Comparison of ENCODE assay signal across 17 cellular contexts in the genomic region with DNA sequence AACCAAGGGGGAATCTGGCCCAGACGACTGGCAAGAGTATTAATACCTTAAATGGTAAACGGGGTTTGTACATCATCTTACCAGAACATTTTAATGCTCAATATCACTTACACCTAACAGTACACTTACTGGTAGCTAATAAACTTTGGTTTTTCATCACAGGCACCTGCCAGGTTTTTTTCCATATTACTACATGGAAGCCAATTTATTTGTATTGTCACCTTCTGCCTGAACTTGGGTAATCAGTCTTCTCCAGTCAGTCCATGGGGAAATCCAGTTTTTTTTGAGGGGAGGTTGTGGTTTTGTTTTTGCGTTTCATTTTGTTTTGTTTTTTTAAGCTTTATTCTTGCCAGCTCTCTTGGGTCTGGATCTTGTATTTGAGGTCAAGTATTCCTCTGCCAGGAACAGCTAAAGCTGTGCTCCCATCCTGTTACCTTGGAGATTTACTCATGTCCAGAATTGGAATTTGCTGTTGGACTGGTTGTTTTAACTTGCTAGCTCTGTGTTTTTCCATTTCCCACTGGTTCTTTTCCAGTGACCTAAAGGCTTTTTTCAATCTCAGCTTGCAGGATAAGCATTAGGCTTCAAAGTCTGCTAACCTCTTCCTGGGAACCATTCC. TPM values are rescaled to one million over a fixed set of nuclear protein-coding genes. Genes with fewer than 3 reads are reported as not detected.
DNase-seq lines count a peak whose midpoint lies in the region; ATAC-seq and TF ChIP-seq lines count a peak whose summit lies in the region.
"Had no signal": no experiment of that assay in that cellular context is flagged by ENCODE, and none has a peak within 500 bp of the region (broad histone marks: within the 10 kb centered on the region; RNA-seq: fewer than 3 reads in every experiment).

No MANE protein-coding gene starts in this region.

- H3K4me3 ChIP-seq in fibroblast of the aortic adventitia (ENCODE audit: low read depth, low read length) = no peak overlapping the region
- H3K4me3 ChIP-seq in PC-9 = no peak overlapping the region
- no peak overlapping the region for H3K4me3 ChIP-seq in CD8-positive, alpha-beta T cell (ENCODE audit: low read depth, low read length)
- no peak overlapping the region for H3K4me3 ChIP-seq in WERI-Rb-1 (ENCODE audit: low read depth, low read length)

- no peak for TF ChIP-seq CTCF in fibroblast of the aortic adventitia (IDR thresholded peaks at IDR 0.05; ENCODE audit: insufficient read depth, low read length)
- no peak for TF ChIP-seq CTCF in omental fat pad (IDR thresholded peaks at IDR 0.05)
- TF ChIP-seq CTCF in PC-9 (conservative IDR thresholded peaks at IDR 0.05) = no peak
- no peak for TF ChIP-seq CTCF in CD8-positive, alpha-beta T cell (IDR thresholded peaks at IDR 0.05)
- TF ChIP-seq CTCF in WERI-Rb-1 (IDR thresholded peaks at IDR 0.05; ENCODE audit: low read depth, low read length) = no peak

- H3K27ac ChIP-seq in PC-9 (no peak overlapping the region), WERI-Rb-1 (no peak overlapping the region)
- H3K27ac ChIP-seq in CD8-positive, alpha-beta T cell (ENCODE audit: low read depth, low read length) = no peak overlapping the region
- H3K27ac ChIP-seq: KMS-11, neutrophil had no signal

- no TSS peak for BruUV-seq in PC-9 (replicated peaks; lab: Mats Ljungman, UMichigan)

- no peaks in the 10 kb centered on the region for H3K4me1 Mint-ChIP-seq in CD8-positive, alpha-beta T cell (ENCODE audit: low read depth)
- H3K4me1 Mint-ChIP-seq: CD4-positive, alpha-beta memory T cell had no signal

- H2AFZ ChIP-seq in PC-9 = no peak overlapping the region

- no peaks in the 10 kb centered on the region for H3K9me3 Mint-ChIP-seq in CD8-positive, alpha-beta T cell
- H3K9me3 Mint-ChIP-seq: CD4-positive, alpha-beta memory T cell had no signal

- no peaks in the 10 kb centered on the region for H4K20me1 ChIP-seq in PC-9 (ENCODE audit: insufficient read depth)

- H3K9me3 ChIP-seq in PC-9 (ENCODE audit: insufficient read depth, low read depth) (no peaks in the 10 kb centered on the region), WERI-Rb-1 (ENCODE audit: severe bottlenecking) (no peaks in the 10 kb centered on the region)
- H3K9me3 ChIP-seq in CD8-positive, alpha-beta T cell (ENCODE audit: low read length) = no peaks in the 10 kb centered on the region
- H3K9me3 ChIP-seq: neutrophil had no signal

- H3K79me2 ChIP-seq in PC-9 (ENCODE audit: low read depth) = no peaks in the 10 kb centered on the region

- intact Hi-C loops in Right ventricle myocardium inferior (cut with DNase I) (no loop called here), cardiac septum (cut with DNase I) (no loop called here), PC-9 (cut with micrococcal nuclease; ENCODE audit: unreplicated experiment) (no loop called here)
- intact Hi-C loops in CD8-positive, alpha-beta T cell (cut with DNase I, micrococcal nuclease) = no loop called here

- DNase-seq in Right ventricle myocardium inferior (ENCODE audit: missing footprints) = no peak
- DNase-seq in cardiac septum (ENCODE audit: low spot score) = no peak
- DNase-seq in fibroblast of the aortic adventitia (ENCODE audit: low read depth) = peak; percentile 79
- DNase-seq in omental fat pad (ENCODE audit: low spot score) = no peak
- DNase-seq in PC-9 = no peak
- no peak for DNase-seq in CD8-positive, alpha-beta T cell
- no peak for DNase-seq in WERI-Rb-1
- DNase-seq: 8988T; activated effector memory CD4-positive, alpha-beta T cell treated with Interleukin-2 at 50 U/mL for 16 hours; CD4-positive, alpha-beta memory T cell; mammary epithelial cell; NCI-H1436 treated with DMSO at 0.1 percent for 48 hours; NCI-H524 had no signal

- POLR2A ChIA-PET in PC-9 (lab: Charles Lee; ENCODE audit: unreplicated experiment) = no interaction called here
- POLR2A ChIA-PET in CD8-positive, alpha-beta T cell (lab: Charles Lee) = interaction anchor here (1.1 kb wide), 1 partner anchor 10 kb away, joined by 5 read pairs; a partner anchor contains a TSS

- H3F3A ChIP-seq in PC-9 (ENCODE audit: insufficient read depth, low read depth) = no peaks in the 10 kb centered on the region

- H3K27me3 Mint-ChIP-seq in CD8-positive, alpha-beta T cell (ENCODE audit: low read depth) = peaks cover 12% of the 10 kb centered on the region

- H3K4me2 ChIP-seq in PC-9 = no peak overlapping the region
- H3K4me2 ChIP-seq: KMS-11 had no signal

- H3K36me3 ChIP-seq in PC-9 (ENCODE audit: low read depth) (no peaks in the 10 kb centered on the region), WERI-Rb-1 (no peaks in the 10 kb centered on the region)
- no peaks in the 10 kb centered on the region for H3K36me3 ChIP-seq in CD8-positive, alpha-beta T cell (ENCODE audit: insufficient read depth, low read length)
- H3K36me3 ChIP-seq: neutrophil had no signal

- no peaks in the 10 kb centered on the region for H3K27me3 ChIP-seq in PC-9 (ENCODE audit: insufficient read depth, low read depth)
- no peaks in the 10 kb centered on the region for H3K27me3 ChIP-seq in CD8-positive, alpha-beta T cell (ENCODE audit: insufficient read depth, low read length)
- H3K27me3 ChIP-seq in WERI-Rb-1 (ENCODE audit: insufficient read depth, low read depth, severe bottlenecking) = no peaks in the 10 kb centered on the region
- H3K27me3 ChIP-seq: neutrophil had no signal

- ATAC-seq in Right ventricle myocardium inferior (peak; percentile 85), omental fat pad (ENCODE audit: low FRiP score) (peak; percentile 66), HG03565 (IDR thresholded peaks at IDR 0.05; ENCODE audit: unreplicated experiment) (no peak)
- ATAC-seq in CD8-positive, alpha-beta T cell = no peak

- H3K4me3 Mint-ChIP-seq in CD8-positive, alpha-beta T cell = no peak overlapping the region
- H3K4me3 Mint-ChIP-seq: CD4-positive, alpha-beta memory T cell had no signal

- H3K27ac Mint-ChIP-seq in CD8-positive, alpha-beta T cell = no peak overlapping the region
- H3K27ac Mint-ChIP-seq: CD4-positive, alpha-beta memory T cell had no signal

- no peaks in the 10 kb centered on the region for H3K4me1 ChIP-seq in PC-9 (replicated peaks; ENCODE audit: insufficient read depth)
- H3K4me1 ChIP-seq in CD8-positive, alpha-beta T cell (ENCODE audit: insufficient read depth, low read length) = no peaks in the 10 kb centered on the region

- H3K36me3 Mint-ChIP-seq in CD8-positive, alpha-beta T cell = no peaks in the 10 kb centered on the region
- H3K36me3 Mint-ChIP-seq: CD4-positive, alpha-beta memory T cell had no signal

- H3K9me2 ChIP-seq in PC-9 (ENCODE audit: insufficient read depth) = no peaks in the 10 kb centered on the region; the same call in 1 of the 2 replicates

- CTCF ChIA-PET in PC-9 (lab: Charles Lee) = no interaction called here
- CTCF ChIA-PET in CD8-positive, alpha-beta T cell (lab: Charles Lee) = no interaction called here

RNA-seq across cellular contexts. Expression of a gene that starts 11.1 kb away (rescaled TPM):
- 39.4 TPM for total RNA-seq in Right ventricle myocardium inferior
- 34.6 TPM for total RNA-seq in cardiac septum
- 29.7 and 109 TPM in 2 replicates for total RNA-seq in fibroblast of the aortic adventitia (ENCODE audit: low replicate concordance)
- 10 to 100 TPM; 13.2 to 26.5 (median 18.9) TPM for total RNA-seq in omental fat pad
- 43.7 and 55.7 TPM in 2 replicates for total RNA-seq in PC-9 (2021)
- 10 to 100 TPM; 11.1 to 12.3 TPM for total RNA-seq in CD8-positive, alpha-beta T cell

RNA-seq across cellular contexts. Expression of a gene that starts 48.9 kb away (rescaled TPM):
- total RNA-seq in Right ventricle myocardium inferior (0.49 TPM), cardiac septum (0.51 TPM), fibroblast of the aortic adventitia (ENCODE audit: low replicate concordance) (0.27 TPM in 1 of 2 replicates, not detected in the other), omental fat pad (10 to 100 TPM in 1 of 4 donors, 1 to 10 TPM in 2, under 1 TPM in 1; 0.50 to 10.6 (median 2.8) TPM), PC-9 (2021) (not detected in 2 replicates)
- not detected for total RNA-seq in CD8-positive, alpha-beta T cell
- total RNA-seq: bronchial epithelial cell; CD4-positive, alpha-beta memory T cell; mammary epithelial cell had no signal

Comparison
In these comparisons a context has a peak if more than half of its experiments do, and no peak if none do; other contexts are left out.
1. ATAC-seq: peak in Right ventricle myocardium inferior (single experiment) and omental fat pad (single experiment); none in HG03565 (single experiment) and CD8-positive, alpha-beta T cell (single experiment).